ENCODE assay signal across 3 cellular contexts in the genomic region with DNA sequence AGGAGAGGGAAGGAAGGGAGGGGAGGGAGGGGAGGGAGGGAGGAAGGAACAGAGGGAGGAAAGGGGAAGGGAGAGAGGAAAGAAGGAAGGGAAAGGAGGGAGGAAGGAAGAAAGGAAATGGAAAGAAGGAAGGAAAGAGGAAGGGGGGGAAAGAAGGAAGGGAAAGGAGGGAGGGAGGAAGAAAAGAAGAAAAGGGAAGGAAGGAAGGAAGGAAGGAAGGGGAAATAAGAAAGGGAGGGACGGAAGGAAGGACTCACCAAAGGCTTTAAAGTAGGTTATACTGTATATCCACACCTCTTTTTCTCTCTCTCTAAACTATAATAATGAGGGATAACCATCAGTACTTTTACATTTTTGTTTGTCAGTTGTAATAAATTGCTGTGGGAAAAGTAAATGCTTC.
A peak's percentile ranks its signal among the peaks of the same experiment; 100 is the strongest.
TF ChIP-seq lines count a peak whose summit lies in the region.

No MANE protein-coding gene starts in this region.

TF ChIP-seq in HepG2, 621 proteins besides CTCF, POLR2A, EP300 and RAD21 (continued from another document):
- TF ChIP-seq, protein P1, sequence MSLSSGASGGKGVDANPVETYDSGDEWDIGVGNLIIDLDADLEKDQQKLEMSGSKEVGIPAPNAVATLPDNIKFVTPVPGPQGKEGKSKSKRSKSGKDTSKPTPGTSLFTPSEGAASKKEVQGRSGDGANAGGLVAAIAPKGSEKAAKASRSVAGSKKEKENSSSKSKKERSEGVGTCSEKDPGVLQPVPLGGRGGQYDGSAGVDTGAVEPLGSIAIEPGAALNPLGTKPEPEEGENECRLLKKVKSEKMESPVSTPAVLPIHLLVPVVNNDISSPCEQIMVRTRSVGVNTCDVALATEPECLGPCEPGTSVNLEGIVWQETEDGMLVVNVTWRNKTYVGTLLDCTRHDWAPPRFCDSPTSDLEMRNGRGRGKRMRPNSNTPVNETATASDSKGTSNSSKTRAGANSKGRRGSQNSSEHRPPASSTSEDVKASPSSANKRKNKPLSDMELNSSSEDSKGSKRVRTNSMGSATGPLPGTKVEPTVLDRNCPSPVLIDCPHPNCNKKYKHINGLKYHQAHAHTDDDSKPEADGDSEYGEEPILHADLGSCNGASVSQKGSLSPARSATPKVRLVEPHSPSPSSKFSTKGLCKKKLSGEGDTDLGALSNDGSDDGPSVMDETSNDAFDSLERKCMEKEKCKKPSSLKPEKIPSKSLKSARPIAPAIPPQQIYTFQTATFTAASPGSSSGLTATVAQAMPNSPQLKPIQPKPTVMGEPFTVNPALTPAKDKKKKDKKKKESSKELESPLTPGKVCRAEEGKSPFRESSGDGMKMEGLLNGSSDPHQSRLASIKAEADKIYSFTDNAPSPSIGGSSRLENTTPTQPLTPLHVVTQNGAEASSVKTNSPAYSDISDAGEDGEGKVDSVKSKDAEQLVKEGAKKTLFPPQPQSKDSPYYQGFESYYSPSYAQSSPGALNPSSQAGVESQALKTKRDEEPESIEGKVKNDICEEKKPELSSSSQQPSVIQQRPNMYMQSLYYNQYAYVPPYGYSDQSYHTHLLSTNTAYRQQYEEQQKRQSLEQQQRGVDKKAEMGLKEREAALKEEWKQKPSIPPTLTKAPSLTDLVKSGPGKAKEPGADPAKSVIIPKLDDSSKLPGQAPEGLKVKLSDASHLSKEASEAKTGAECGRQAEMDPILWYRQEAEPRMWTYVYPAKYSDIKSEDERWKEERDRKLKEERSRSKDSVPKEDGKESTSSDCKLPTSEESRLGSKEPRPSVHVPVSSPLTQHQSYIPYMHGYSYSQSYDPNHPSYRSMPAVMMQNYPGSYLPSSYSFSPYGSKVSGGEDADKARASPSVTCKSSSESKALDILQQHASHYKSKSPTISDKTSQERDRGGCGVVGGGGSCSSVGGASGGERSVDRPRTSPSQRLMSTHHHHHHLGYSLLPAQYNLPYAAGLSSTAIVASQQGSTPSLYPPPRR (CRISPR knock-in tag; IDR thresholded peaks at IDR 0.05; ENCODE audit: borderline replicate concordance), result no peak
- TF ChIP-seq GZF1 (CRISPR knock-in tag; IDR thresholded peaks at IDR 0.05), result no peak
- TF ChIP-seq, protein P2, sequence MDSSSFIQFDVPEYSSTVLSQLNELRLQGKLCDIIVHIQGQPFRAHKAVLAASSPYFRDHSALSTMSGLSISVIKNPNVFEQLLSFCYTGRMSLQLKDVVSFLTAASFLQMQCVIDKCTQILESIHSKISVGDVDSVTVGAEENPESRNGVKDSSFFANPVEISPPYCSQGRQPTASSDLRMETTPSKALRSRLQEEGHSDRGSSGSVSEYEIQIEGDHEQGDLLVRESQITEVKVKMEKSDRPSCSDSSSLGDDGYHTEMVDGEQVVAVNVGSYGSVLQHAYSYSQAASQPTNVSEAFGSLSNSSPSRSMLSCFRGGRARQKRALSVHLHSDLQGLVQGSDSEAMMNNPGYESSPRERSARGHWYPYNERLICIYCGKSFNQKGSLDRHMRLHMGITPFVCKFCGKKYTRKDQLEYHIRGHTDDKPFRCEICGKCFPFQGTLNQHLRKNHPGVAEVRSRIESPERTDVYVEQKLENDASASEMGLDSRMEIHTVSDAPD (CRISPR knock-in tag; IDR thresholded peaks at IDR 0.05), result no peak
- TF ChIP-seq PCBP1 (IDR thresholded peaks at IDR 0.05; ENCODE audit: borderline replicate concordance, low read depth, low read length), result 0 out of 2 replicates have a peak, but pooled peaks have one; percentile 50
- TF ChIP-seq HNRNPK (IDR thresholded peaks at IDR 0.05; ENCODE audit: low read depth, low read length, poor library complexity, severe bottlenecking), result peak; percentile 96

TF ChIP-seq in HEK293, 187 proteins besides CTCF, POLR2A, EP300 and RAD21 (continued from another document):
- peak; percentile 61 for TF ChIP-seq ZNF366 (tag by site-specific recombination; conservative IDR thresholded peaks at IDR 0.05)

TF ChIP-seq in K562, 482 proteins besides CTCF, POLR2A, EP300 and RAD21 (continued from another document):
- TF ChIP-seq ZNF124 (CRISPR knock-in tag; IDR thresholded peaks at IDR 0.05), result no peak
